In genomic region chr5:59522201-59522831, GRCh38 we compare ENCODE assay signal across 32 cellular contexts.
DNase-seq lines count a peak whose midpoint lies in the region; ATAC-seq and TF ChIP-seq lines count a peak whose summit lies in the region.
"Had no signal": no experiment of that assay in that cellular context is flagged by ENCODE, and none has a peak within 500 bp of the region (broad histone marks: within the 10 kb centered on the region; RNA-seq: fewer than 3 reads in every experiment).

No MANE protein-coding gene starts in this region.

- peaks cover 8% of the 10 kb centered on the region for H3K36me3 Mint-ChIP-seq in stimulated activated memory B cell treated with anti-CD40 and anti-IgM and Interleukin-4, amounts not matched to agents 10 μg/mL and 1 μg/mL and 100 μg/mL, for 72 hours
- H3K36me3 Mint-ChIP-seq: activated naive CD8-positive, alpha-beta T cell treated with anti-CD3 and anti-CD28 coated beads, Interleukin-2, amount 10 ng/mL, durations not matched to agents 7 days and 5 days; CD8-positive, alpha-beta memory T cell had no signal

- H3K4me3 ChIP-seq in epithelial cell of esophagus (ENCODE audit: low read length) (no peak overlapping the region), left lung (no peak overlapping the region), rectal smooth muscle tissue (ENCODE audit: low read length) (no peak overlapping the region)
- H3K4me3 ChIP-seq: heart right ventricle, thyroid gland had no signal

- H3K36me3 ChIP-seq in left lung (no peaks in the 10 kb centered on the region), rectal smooth muscle tissue (ENCODE audit: control insufficient read depth, insufficient read depth, low read length) (no peaks in the 10 kb centered on the region)
- H3K36me3 ChIP-seq: BE2C, heart right ventricle, thyroid gland had no signal

- no peak overlapping the region for H3K4me3 Mint-ChIP-seq in stimulated activated memory B cell treated with anti-CD40 and anti-IgM and Interleukin-4, amounts not matched to agents 10 μg/mL and 1 μg/mL and 100 μg/mL, for 72 hours
- H3K4me3 Mint-ChIP-seq: activated B cell treated with CpG ODN at 0.5 μM for 24 hours; activated naive CD8-positive, alpha-beta T cell treated with anti-CD3 and anti-CD28 coated beads, Interleukin-2, amount 10 ng/mL, durations not matched to agents 7 days and 5 days; activated T-cell treated with anti-CD3 and anti-CD28 coated beads, Interleukin-2, amount 50 U/mL, for 4 hours; CD8-positive, alpha-beta memory T cell had no signal

- H3K27ac ChIP-seq in left lung = peak overlapping the region; percentile 20 to 55
- peak overlapping the region; percentile 4 for H3K27ac ChIP-seq in rectal smooth muscle tissue (ENCODE audit: low read depth, low read length)
- H3K27ac ChIP-seq: heart right ventricle, thyroid gland had no signal

- H3K4me1 Mint-ChIP-seq in stimulated activated memory B cell treated with anti-CD40 and anti-IgM and Interleukin-4, amounts not matched to agents 10 μg/mL and 1 μg/mL and 100 μg/mL, for 72 hours = no peaks in the 10 kb centered on the region
- H3K4me1 Mint-ChIP-seq: activated B cell treated with CpG ODN at 0.5 μM for 24 hours; activated naive CD8-positive, alpha-beta T cell treated with anti-CD3 and anti-CD28 coated beads, Interleukin-2, amount 10 ng/mL, durations not matched to agents 7 days and 5 days; CD8-positive, alpha-beta memory T cell had no signal

- intact Hi-C loops in left lung (cut with DNase I) = no loop called here

- H3K9me3 Mint-ChIP-seq in stimulated activated memory B cell treated with anti-CD40 and anti-IgM and Interleukin-4, amounts not matched to agents 10 μg/mL and 1 μg/mL and 100 μg/mL, for 72 hours = peaks cover 13% of the 10 kb centered on the region

- peak; percentile 91 for ATAC-seq in left lung
- no peak for ATAC-seq in stimulated activated memory B cell treated with anti-CD40 and anti-IgM and Interleukin-4, amounts not matched to agents 10 μg/mL and 1 μg/mL and 100 μg/mL, for 72 hours
- ATAC-seq: activated T-cell treated with anti-CD3 and anti-CD28 coated beads, Interleukin-2, amount 50 U/mL, for 4 hours; esophagus mucosa; heart right ventricle; sciatic nerve had no signal

- peaks cover 0 to 3% of the 10 kb centered on the region in 2 donors for H3K4me1 ChIP-seq in left lung
- peaks cover 3% of the 10 kb centered on the region for H3K4me1 ChIP-seq in rectal smooth muscle tissue (ENCODE audit: control insufficient read depth, insufficient read depth, low read length)
- H3K4me1 ChIP-seq: BE2C, thyroid gland had no signal

- no peak overlapping the region for H3K27ac Mint-ChIP-seq in stimulated activated memory B cell treated with anti-CD40 and anti-IgM and Interleukin-4, amounts not matched to agents 10 μg/mL and 1 μg/mL and 100 μg/mL, for 72 hours
- H3K27ac Mint-ChIP-seq: activated B cell treated with CpG ODN at 0.5 μM for 24 hours; activated naive CD8-positive, alpha-beta T cell treated with anti-CD3 and anti-CD28 coated beads, Interleukin-2, amount 10 ng/mL, durations not matched to agents 7 days and 5 days; CD8-positive, alpha-beta memory T cell had no signal

- peaks cover 0 to 3% of the 10 kb centered on the region in 2 donors for H3K9me3 ChIP-seq in left lung
- H3K9me3 ChIP-seq: BE2C had no signal

- peak; percentile 18 for DNase-seq in HT-29 (ENCODE audit: low spot score)
- peak; percentile 37 for DNase-seq in epithelial cell of esophagus (ENCODE audit: low read depth)
- DNase-seq in left lung = peak in 1 of 2 donors; percentile 37
- DNase-seq in NCI-H82 treated with DMSO at 0.1 percent for 48 hours (lab: John Stamatoyannopoulos, UW; ENCODE audit: unreplicated experiment) = no peak
- DNase-seq in SW480 (ENCODE audit: low spot score) = no peak
- no peak for DNase-seq in GM19238 (ENCODE audit: insufficient read length, low spot score)
- DNase-seq: activated B cell treated with CpG ODN at 0.5 μM for 24 hours; activated CD4-positive, alpha-beta T cell treated with anti-CD3 and anti-CD28 coated beads, Interleukin-2, amount 50 U/mL, for 1 hour; activated gamma-delta T cell treated with Interleukin-2 at 50 U/mL for 16 hours; activated naive CD8-positive, alpha-beta T cell treated with anti-CD3 and anti-CD28 coated beads, Interleukin-2, amount 10 ng/mL, durations not matched to agents 7 days and 5 days; activated T-cell treated with anti-CD3 and anti-CD28 coated beads, Interleukin-2, amount 50 U/mL, for 4 hours; BE2C; CD8-positive, alpha-beta memory T cell; central memory CD4-positive, alpha-beta T cell; cortex of kidney; effector memory CD4-positive, alpha-beta T cell; heart right ventricle; IMR-90; kidney; NCI-H1092; NCI-H1694; NCI-H446 treated with DMSO at 0.1 percent for 48 hours; NCI-H82; posterior cingulate gyrus; stimulated activated CD4-positive, alpha-beta T cell treated with anti-CD3 and anti-CD28 coated beads, Interleukin-12 subunit alpha, Interleukin-12 subunit beta, amount 100 ng/mL, for 4 hours; stimulated activated CD4-positive, alpha-beta T cell treated with anti-CD3 and anti-CD28 coated beads, Interleukin-2, amount 100 ng/mL, for 48 hours; T-helper 1 cell; thyroid gland had no signal

- TF ChIP-seq CTCF in epithelial cell of esophagus (IDR thresholded peaks at IDR 0.05; ENCODE audit: insufficient read depth, low read depth, low read length, missing control alignments) (no peak), left lung (IDR thresholded peaks at IDR 0.05) (no peak)

- no peak overlapping the region for H3K9ac ChIP-seq in rectal smooth muscle tissue (ENCODE audit: low read length)

- no peaks in the 10 kb centered on the region for H3K27me3 Mint-ChIP-seq in stimulated activated memory B cell treated with anti-CD40 and anti-IgM and Interleukin-4, amounts not matched to agents 10 μg/mL and 1 μg/mL and 100 μg/mL, for 72 hours
- H3K27me3 Mint-ChIP-seq: activated B cell treated with CpG ODN at 0.5 μM for 24 hours; activated naive CD8-positive, alpha-beta T cell treated with anti-CD3 and anti-CD28 coated beads, Interleukin-2, amount 10 ng/mL, durations not matched to agents 7 days and 5 days; CD8-positive, alpha-beta memory T cell had no signal

- no peaks in the 10 kb centered on the region for H3K27me3 ChIP-seq in left lung
- no peaks in the 10 kb centered on the region for H3K27me3 ChIP-seq in rectal smooth muscle tissue (ENCODE audit: control insufficient read depth, insufficient read depth, low read length)
- H3K27me3 ChIP-seq: BE2C, heart right ventricle, thyroid gland had no signal

Comparison
In these comparisons a context has a peak if more than half of its experiments do, and no peak if none do; other contexts are left out.
1. DNase-seq: peak in HT-29 (single experiment) and epithelial cell of esophagus (single experiment); none in NCI-H82 treated with DMSO at 0.1 percent for 48 hours (single experiment), SW480 (single experiment) and GM19238 (single experiment).